8 cellular contexts compared by ENCODE assay signal in the genomic region with DNA sequence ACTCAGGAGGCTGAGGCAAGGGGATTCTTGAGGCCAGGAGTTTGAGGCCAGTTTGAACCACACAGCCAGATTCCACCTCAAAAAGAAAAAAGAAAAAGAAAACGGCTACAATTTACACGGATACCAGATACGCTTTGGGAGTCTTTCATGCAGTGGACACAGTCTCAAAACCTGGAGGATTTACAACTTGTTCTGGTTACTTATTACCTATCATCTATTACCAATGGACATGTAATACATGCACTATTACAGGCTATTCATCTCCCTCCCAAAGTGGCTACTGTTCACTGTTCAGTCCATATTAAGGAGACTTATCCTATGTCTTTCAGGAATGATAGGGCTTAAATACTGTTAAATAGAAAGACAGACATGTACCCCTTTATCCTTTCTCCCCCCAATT. TPM values are rescaled to one million over a fixed set of nuclear protein-coding genes. Genes with fewer than 3 reads are reported as not detected.
"Had no signal": no experiment of that assay in that cellular context is flagged by ENCODE, and none has a peak within 500 bp of the region (broad histone marks: within the 10 kb centered on the region; RNA-seq: fewer than 3 reads in every experiment).

No MANE protein-coding gene starts in this region.

- H3K36me3 ChIP-seq: HAP-1 had no signal

- H3K4me3 ChIP-seq: GM23248, HAP-1 had no signal

- FAIRE-seq: HTR-8/SVneo had no signal

- H2AFZ ChIP-seq: GM23248 had no signal

- H3K9me3 ChIP-seq: HAP-1 had no signal

- H3K27ac ChIP-seq: GM23248 had no signal

- DNase-seq: GM23248, GOT3, H7, HFFc6, KBM-7 had no signal

- H3K4me1 ChIP-seq: HAP-1 had no signal

- ATAC-seq: HCT116 had no signal

RNA-seq across cellular contexts. Expression of gene ZNF823, which starts 33.3 kb away (rescaled TPM):
- total RNA-seq: H7 had no signal
